ENCODE assay signal across 8 cellular contexts in the genomic region with DNA sequence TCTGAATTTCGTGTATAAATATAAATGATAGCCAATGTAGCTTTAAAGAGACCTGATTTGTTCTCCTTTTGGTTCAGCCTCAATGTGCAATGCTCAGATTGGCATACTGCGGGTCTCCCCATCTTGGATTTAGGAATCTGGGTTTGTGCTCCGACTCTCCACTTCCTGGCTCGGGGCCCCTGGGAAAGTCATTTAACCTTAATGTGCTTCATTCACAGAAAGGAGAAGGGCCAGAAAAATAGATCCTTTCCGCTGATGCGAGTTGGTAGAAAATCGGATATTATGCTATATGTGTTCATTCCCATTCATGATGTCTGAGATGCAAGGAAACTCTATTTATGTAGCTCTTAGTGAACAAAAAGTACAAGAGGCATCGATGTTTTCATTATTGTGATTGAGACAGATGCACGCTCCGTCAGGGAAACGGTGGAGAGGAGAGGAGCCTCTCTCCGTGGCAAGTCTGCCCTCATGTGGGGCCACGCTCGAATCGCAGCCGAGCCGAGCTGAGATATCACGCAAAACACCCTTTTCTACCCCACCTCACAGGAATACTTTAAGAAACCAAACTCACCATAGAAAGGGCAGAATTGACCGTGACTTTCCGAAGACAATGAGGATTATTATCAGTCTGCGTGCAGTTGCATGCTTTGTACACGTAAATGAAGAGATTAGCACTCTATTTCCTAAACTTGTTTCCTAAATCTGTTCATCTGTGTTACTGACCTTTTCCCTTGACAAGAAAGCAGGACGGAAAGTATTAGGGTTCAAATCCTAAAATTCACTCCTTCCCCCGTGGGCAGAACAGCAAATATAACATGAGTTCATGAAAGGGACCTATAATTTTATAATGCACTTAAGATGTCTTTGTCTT.
DNase-seq lines count a peak whose midpoint lies in the region; ATAC-seq, FAIRE-seq and TF ChIP-seq lines count a peak whose summit lies in the region.

No MANE protein-coding gene starts in this region.

- H3K27ac Mint-ChIP-seq in activated T-helper 2 cell treated with anti-CD3 and anti-CD28 coated beads, Interferon-gamma antibody, Interleukin-2, Interleukin-4, amounts not matched to agents 10 μg/mL and 5 μg/mL and 100 μg/mL, durations not matched to agents 14 hours and 24 hours and 36 hours: no peak overlapping the region

- no peaks in the 10 kb centered on the region for H3K9me3 ChIP-seq in ascending aorta
- no peaks in the 10 kb centered on the region for H3K9me3 ChIP-seq in small intestine (ENCODE audit: control insufficient read depth, low read depth)

- H3K36me3 Mint-ChIP-seq in activated T-helper 2 cell treated with anti-CD3 and anti-CD28 coated beads, Interferon-gamma antibody, Interleukin-2, Interleukin-4, amounts not matched to agents 10 μg/mL and 5 μg/mL and 100 μg/mL, durations not matched to agents 14 hours and 24 hours and 36 hours (ENCODE audit: low read depth): no peaks in the 10 kb centered on the region

- H3K4me3 Mint-ChIP-seq in activated T-helper 2 cell treated with anti-CD3 and anti-CD28 coated beads, Interferon-gamma antibody, Interleukin-2, Interleukin-4, amounts not matched to agents 10 μg/mL and 5 μg/mL and 100 μg/mL, durations not matched to agents 14 hours and 24 hours and 36 hours (ENCODE audit: low read depth): no peak overlapping the region

- H3K4me3 ChIP-seq in ascending aorta (peak overlapping the region in 1 of 2 donors; percentile 33), small intestine (ENCODE audit: low read depth in 1 of 2, low read length in 2 of 2) (no peak overlapping the region)

- peaks cover 21% of the 10 kb centered on the region for H3K27me3 Mint-ChIP-seq in activated T-helper 2 cell treated with anti-CD3 and anti-CD28 coated beads, Interferon-gamma antibody, Interleukin-2, Interleukin-4, amounts not matched to agents 10 μg/mL and 5 μg/mL and 100 μg/mL, durations not matched to agents 14 hours and 24 hours and 36 hours (ENCODE audit: low read depth)

- H3K4me1 ChIP-seq in ascending aorta (no peaks in the 10 kb centered on the region), small intestine (ENCODE audit: control insufficient read depth in 2 of 2, insufficient read depth in 1 of 2, low read depth in 1 of 2, low read length in 1 of 2) (no peaks in the 10 kb centered on the region)

- H3K36me3 ChIP-seq in ascending aorta: no peaks in the 10 kb centered on the region
- H3K36me3 ChIP-seq in small intestine (ENCODE audit: control insufficient read depth in 2 of 2, insufficient read depth in 2 of 2, low read length in 2 of 2): no peaks in the 10 kb centered on the region

- WGBS in small intestine, 3 donors: 11 to 16% (median 12%) methylated on average over 24 of the region's 24 CpGs

- DNase-seq in COLO829 (ENCODE audit: low spot score) (peak; percentile 59), NCI-H82 (lab: John Stamatoyannopoulos, UW) (peak; percentile 80), ascending aorta (ENCODE audit: low spot score in 2 of 2) (no peak), iPS DF 4.7 (ENCODE audit: extremely low read depth, low spot score) (peak; percentile 16), small intestine (peak; percentile 26)
- DNase-seq in activated T-helper 2 cell treated with anti-CD3 and anti-CD28 coated beads, Interferon-gamma antibody, Interleukin-2, Interleukin-4, amounts not matched to agents 10 μg/mL and 5 μg/mL and 100 μg/mL, durations not matched to agents 14 hours and 24 hours and 36 hours (ENCODE audit: low spot score): no peak

- peak; percentile 80 for ATAC-seq in GM19023 (IDR thresholded peaks at IDR 0.05; ENCODE audit: unreplicated experiment)
- ATAC-seq in HG03108 (IDR thresholded peaks at IDR 0.05; ENCODE audit: unreplicated experiment): peak; percentile 82

- intact Hi-C loops in ascending aorta (cut with DNase I): no loop called here
- intact Hi-C loops in activated T-helper 2 cell treated with anti-CD3 and anti-CD28 coated beads, Interferon-gamma antibody, Interleukin-2, Interleukin-4, amounts not matched to agents 10 μg/mL and 5 μg/mL and 100 μg/mL, durations not matched to agents 14 hours and 24 hours and 36 hours (cut with micrococcal nuclease): no loop called here

- no peak for FAIRE-seq in small intestine (lab: Jason Lieb, UNC)

- TF ChIP-seq CTCF in ascending aorta (IDR thresholded peaks at IDR 0.05): peak in 2 of 3 experiments; percentile 5 to 36

- H3K9me3 Mint-ChIP-seq in activated T-helper 2 cell treated with anti-CD3 and anti-CD28 coated beads, Interferon-gamma antibody, Interleukin-2, Interleukin-4, amounts not matched to agents 10 μg/mL and 5 μg/mL and 100 μg/mL, durations not matched to agents 14 hours and 24 hours and 36 hours: no peaks in the 10 kb centered on the region

- no peaks in the 10 kb centered on the region for H3K27me3 ChIP-seq in ascending aorta
- no peaks in the 10 kb centered on the region for H3K27me3 ChIP-seq in small intestine (ENCODE audit: control insufficient read depth in 2 of 2, insufficient read depth in 2 of 2, low read length in 2 of 2)

- no peak overlapping the region for H3K27ac ChIP-seq in ascending aorta
- H3K27ac ChIP-seq in small intestine (ENCODE audit: low read depth in 1 of 2, low read length in 1 of 2): no peak overlapping the region

- H3K4me1 Mint-ChIP-seq in activated T-helper 2 cell treated with anti-CD3 and anti-CD28 coated beads, Interferon-gamma antibody, Interleukin-2, Interleukin-4, amounts not matched to agents 10 μg/mL and 5 μg/mL and 100 μg/mL, durations not matched to agents 14 hours and 24 hours and 36 hours (ENCODE audit: low read depth): peaks cover 5% of the 10 kb centered on the region

Comparison
In these comparisons a context has a peak if more than half of its experiments do, and no peak if none do; other contexts are left out.
1. DNase-seq: peak in COLO829 (single experiment), NCI-H82 (single experiment), iPS DF 4.7 (single experiment) and small intestine (single experiment); none in ascending aorta (0 of 2) and activated T-helper 2 cell treated with anti-CD3 and anti-CD28 coated beads, Interferon-gamma antibody, Interleukin-2, Interleukin-4, amounts not matched to agents 10 μg/mL and 5 μg/mL and 100 μg/mL, durations not matched to agents 14 hours and 24 hours and 36 hours (single experiment).